Comparison of ENCODE assay signal across 8 cellular contexts in genomic region chr1:204828352-204828850, GRCh38. TPM values are rescaled to one million over a fixed set of nuclear protein-coding genes. Genes with fewer than 3 reads are reported as not detected.
DNase-seq lines count a peak whose midpoint lies in the region; ATAC-seq and TF ChIP-seq lines count a peak whose summit lies in the region.

No MANE protein-coding gene starts in this region.

- CTCF ChIA-PET in BJ (lab: Yijun Ruan, JAX): interaction anchor here (1.2 to 18.6 kb wide), 4 partner anchors 18 to 428 kb away, joined by 3 to 188 read pairs (median 22); no protein-coding TSS in a partner anchor

- TF ChIP-seq CTCF in BJ (IDR thresholded peaks at IDR 0.05; ENCODE audit: insufficient read depth, low read depth, low read length): 0 out of 2 replicates have a peak, but pooled peaks have one; percentile 12
- no peak for TF ChIP-seq CTCF in coronary artery (IDR thresholded peaks at IDR 0.05)
- TF ChIP-seq CTCF in left lung (IDR thresholded peaks at IDR 0.05): no peak

- DNase-seq in BJ (ENCODE audit: low read depth) (no peak), SW480 (ENCODE audit: low spot score) (peak; percentile 53), coronary artery (ENCODE audit: low spot score) (peak; percentile 78), left lung (peak in 1 of 2 donors; percentile 81)
- DNase-seq in stimulated activated CD4-positive, alpha-beta T cell treated with anti-CD3 and anti-CD28 coated beads, Interleukin-2, amount 100 ng/mL, for 48 hours: peak; percentile 52 to 60

- POLR2A ChIA-PET in BJ (lab: Charles Lee): no interaction called here

- intact Hi-C loops in left lung (cut with DNase I): no loop called here

- H3K9ac ChIP-seq in HUES48 (ENCODE audit: low read depth, low read length): no peak overlapping the region

- H3K9me3 ChIP-seq in HUES48 (ENCODE audit: control insufficient read depth, insufficient read depth, low read length) (no peaks in the 10 kb centered on the region), left lung (no peaks in the 10 kb centered on the region)

- peaks cover 13% of the 10 kb centered on the region for H3K4me1 ChIP-seq in HUES48 (ENCODE audit: control insufficient read depth, insufficient read depth, low read length)
- H3K4me1 ChIP-seq in left lung: peaks cover 0 to 11% of the 10 kb centered on the region in 2 donors

- peak; percentile 90 for ATAC-seq in left lung
- ATAC-seq in HG03521 (IDR thresholded peaks at IDR 0.05; ENCODE audit: unreplicated experiment): no peak
- ATAC-seq in HG02571 (IDR thresholded peaks at IDR 0.05; ENCODE audit: unreplicated experiment): no peak

- peak overlapping the region; percentile 74 for H3K4me3 ChIP-seq in BJ (ENCODE audit: low read depth, low read length)
- peak overlapping the region; percentile 78 for H3K4me3 ChIP-seq in HUES48 (ENCODE audit: low read depth, low read length)
- peak overlapping the region; percentile 80 for H3K4me3 ChIP-seq in coronary artery
- peak overlapping the region; percentile 7 to 25 for H3K4me3 ChIP-seq in left lung

- H3K27me3 ChIP-seq in BJ (ENCODE audit: control insufficient read depth, insufficient read depth, low read length) (peaks cover 6% of the 10 kb centered on the region), HUES48 (ENCODE audit: control insufficient read depth, insufficient read depth, low read length) (peaks cover 15% of the 10 kb centered on the region; the same call in 1 of the 2 replicates), left lung (peaks cover 3 to 49% of the 10 kb centered on the region in 2 donors)

- H3K27ac ChIP-seq in HUES48 (ENCODE audit: low read depth, low read length): no peak overlapping the region
- H3K27ac ChIP-seq in coronary artery: peak overlapping the region; percentile 58 to 84
- H3K27ac ChIP-seq in left lung: no peak overlapping the region

- H3K36me3 ChIP-seq in BJ (ENCODE audit: control insufficient read depth, insufficient read depth, low read length) (no peaks in the 10 kb centered on the region), HUES48 (ENCODE audit: control insufficient read depth, insufficient read depth, low read length) (no peaks in the 10 kb centered on the region), left lung (no peaks in the 10 kb centered on the region)

RNA-seq across cellular contexts. Expression of gene NFASC, which starts 42.3 kb away (rescaled TPM):
- polyA plus RNA-seq in BJ (2011; rRNA removed): 6.8 and 10.9 TPM in 2 replicates
- polyA minus RNA-seq in BJ (2011; rRNA and poly(A)+ RNA removed): 6.5 and 6.6 TPM in 2 replicates
- total RNA-seq in left lung: 10 to 100 TPM in 1 of 2 donors, 1 to 10 TPM in 1; 6.6 to 11.5 TPM

Comparison
In these comparisons a context has a peak if more than half of its experiments do, and no peak if none do; other contexts are left out.
1. H3K4me3 ChIP-seq: peak in every context shown above with its lines; median percentile 80 in coronary artery; 78 in HUES48; 74 in BJ; 16 in left lung.
2. H3K27ac ChIP-seq: peak in coronary artery (2 of 2); none in HUES48 (single experiment) and left lung (0 of 2).